In genomic region chr6:20223119-20223518, GRCh38 we compare ENCODE assay signal across 17 cellular contexts.
"Had no signal": no experiment of that assay in that cellular context is flagged by ENCODE, and none has a peak within 500 bp of the region (broad histone marks: within the 10 kb centered on the region; RNA-seq: fewer than 3 reads in every experiment).

No MANE protein-coding gene starts in this region.

- H3K36me3 ChIP-seq: transverse colon had no signal

- H3K9me3 ChIP-seq: mucosa of descending colon, transverse colon had no signal

- H3K4me3 ChIP-seq: mucosa of descending colon, skin epidermis, transverse colon had no signal

- H3K27me3 ChIP-seq: transverse colon had no signal

- DNase-seq: activated B cell treated with CpG ODN at 0.5 μM for 24 hours; activated CD4-positive, alpha-beta T cell treated with anti-CD3 and anti-CD28 coated beads for 48 hours; activated CD8-positive, alpha-beta memory T cell treated with anti-CD3 and anti-CD28 coated beads, Interleukin-2, amount 50 U/mL, for 48 hours; activated naive CD8-positive, alpha-beta T cell treated with anti-CD3 and anti-CD28 coated beads for 36 hours; activated T-cell treated with anti-CD3 and anti-CD28 coated beads, Interleukin-2, amount 50 U/mL, for 72 hours; cerebellar nuclear complex; effector CD8-positive, alpha-beta T cell; foreskin fibroblast; glutamatergic neuron; hypothalamus; left ventricle myocardium superior; mucosa of descending colon; naive thymus-derived CD4-positive, alpha-beta T cell; stimulated activated naive CD8-positive, alpha-beta T cell treated with anti-CD3 and anti-CD28 coated beads, Interleukin-15, Interleukin-2, amounts not matched to agents 100 U/mL and 50 U/mL, for 24 hours; T-helper 9 cell; transverse colon had no signal

- H3K27ac ChIP-seq: skin epidermis had no signal

- ATAC-seq: activated T-cell treated with anti-CD3 and anti-CD28 coated beads, Interleukin-2, amount 50 U/mL, for 72 hours; left ventricle myocardium superior; mucosa of descending colon; naive thymus-derived CD4-positive, alpha-beta T cell; stimulated activated naive CD8-positive, alpha-beta T cell treated with anti-CD3 and anti-CD28 coated beads, Interleukin-15, Interleukin-2, amounts not matched to agents 100 U/mL and 50 U/mL, for 24 hours had no signal
